ENCODE assay signal across 15 cellular contexts in the genomic region with DNA sequence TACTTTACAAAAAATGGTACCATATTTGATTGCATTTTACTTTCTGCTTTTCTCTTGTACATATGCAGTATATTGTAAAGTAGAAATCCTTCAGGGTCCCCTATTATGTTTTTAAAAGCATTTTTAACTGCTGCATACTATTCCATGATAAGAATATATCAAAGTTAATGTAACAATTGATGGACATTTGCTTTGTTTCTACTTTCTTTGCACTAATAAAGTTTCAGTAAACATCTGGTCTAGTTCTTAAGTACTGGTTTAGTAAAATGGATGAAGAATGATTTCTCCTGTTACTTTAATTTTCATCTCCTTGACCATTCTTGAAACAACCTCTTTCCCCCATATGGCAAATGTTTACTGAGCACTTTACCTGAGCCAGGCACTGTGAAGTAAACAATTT. TPM values are rescaled to one million over a fixed set of nuclear protein-coding genes. Genes with fewer than 3 reads are reported as not detected.
DNase-seq lines count a peak whose midpoint lies in the region; ATAC-seq and TF ChIP-seq lines count a peak whose summit lies in the region.
"Had no signal": no experiment of that assay in that cellular context is flagged by ENCODE, and none has a peak within 500 bp of the region (broad histone marks: within the 10 kb centered on the region; RNA-seq: fewer than 3 reads in every experiment).

No MANE protein-coding gene starts in this region.

- no peaks in the 10 kb centered on the region for H3K9me3 Mint-ChIP-seq in CD4-positive, alpha-beta memory T cell
- no peaks in the 10 kb centered on the region for H3K9me3 Mint-ChIP-seq in activated CD8-positive, alpha-beta T cell treated with anti-CD3 and anti-CD28 coated beads, Interleukin-2, amount 10 ng/mL, durations not matched to agents 7 days and 5 days (ENCODE audit: insufficient read depth)
- H3K9me3 Mint-ChIP-seq in naive thymus-derived CD4-positive, alpha-beta T cell: no peaks in the 10 kb centered on the region
- H3K9me3 Mint-ChIP-seq: dendritic cell treated with granulocyte-macrophage colony-stimulating factor and Interleukin-4, amounts not matched to agents 40 ng/mL and 50 ng/mL, for 4 days had no signal

- CTCF ChIA-PET in CD4-positive, alpha-beta memory T cell (lab: Charles Lee; ENCODE audit: partially characterized antibody): no interaction called here
- CTCF ChIA-PET in activated CD8-positive, alpha-beta T cell treated with anti-CD3 and anti-CD28 coated beads, Interleukin-2, amount 10 ng/mL, durations not matched to agents 7 days and 5 days (lab: Charles Lee): interaction anchor here (0.6 kb wide), 1 partner anchor 191 kb away, joined by 3 read pairs; no protein-coding TSS in a partner anchor
- CTCF ChIA-PET in naive thymus-derived CD4-positive, alpha-beta T cell (lab: Charles Lee): no interaction called here

- POLR2A ChIA-PET in CD4-positive, alpha-beta memory T cell (lab: Charles Lee; ENCODE audit: partially characterized antibody): interaction anchor here (1.0 kb wide), 1 partner anchor 16 kb away, joined by 3 read pairs; no protein-coding TSS in a partner anchor
- POLR2A ChIA-PET in activated CD8-positive, alpha-beta T cell treated with anti-CD3 and anti-CD28 coated beads, Interleukin-2, amount 10 ng/mL, durations not matched to agents 7 days and 5 days (lab: Charles Lee): no interaction called here
- POLR2A ChIA-PET in naive thymus-derived CD4-positive, alpha-beta T cell (lab: Charles Lee): no interaction called here

- no peaks in the 10 kb centered on the region for H3K27me3 ChIP-seq in CD4-positive, alpha-beta memory T cell (ENCODE audit: insufficient read depth, low read length)
- H3K27me3 ChIP-seq in DOHH2 (ENCODE audit: control insufficient read depth, low read length): no peaks in the 10 kb centered on the region
- no peaks in the 10 kb centered on the region for H3K27me3 ChIP-seq in naive thymus-derived CD4-positive, alpha-beta T cell (ENCODE audit: control insufficient read depth in 2 of 2, insufficient read depth in 2 of 2, low read length in 2 of 2)
- H3K27me3 ChIP-seq: esophagus muscularis mucosa had no signal

- TF ChIP-seq CTCF in DOHH2 (IDR thresholded peaks at IDR 0.05; ENCODE audit: low read depth, low read length, poor library complexity, severe bottlenecking): no peak

- intact Hi-C loops in CD4-positive, alpha-beta memory T cell (cut with micrococcal nuclease): no loop called here
- intact Hi-C loops in naive thymus-derived CD4-positive, alpha-beta T cell (cut with micrococcal nuclease): loop anchor here (2.0 to 5.0 kb wide), 3 partner anchors 103 to 1155 kb away; a partner anchor contains a TSS

- peaks cover 56% of the 10 kb centered on the region for H3K79me2 ChIP-seq in DOHH2 (ENCODE audit: control insufficient read depth, low read length)

- H3K36me3 Mint-ChIP-seq in CD4-positive, alpha-beta memory T cell: peaks cover 0 to 16% of the 10 kb centered on the region in 2 donors
- H3K36me3 Mint-ChIP-seq in activated CD8-positive, alpha-beta T cell treated with anti-CD3 and anti-CD28 coated beads, Interleukin-2, amount 10 ng/mL, durations not matched to agents 7 days and 5 days (ENCODE audit: low read depth): peaks cover 4% of the 10 kb centered on the region
- peaks cover 0 to 4% (median 1%) of the 10 kb centered on the region in 5 donors for H3K36me3 Mint-ChIP-seq in naive thymus-derived CD4-positive, alpha-beta T cell

- H3K27me3 Mint-ChIP-seq in CD4-positive, alpha-beta memory T cell: no peaks in the 10 kb centered on the region
- H3K27me3 Mint-ChIP-seq in activated CD8-positive, alpha-beta T cell treated with anti-CD3 and anti-CD28 coated beads, Interleukin-2, amount 10 ng/mL, durations not matched to agents 7 days and 5 days (ENCODE audit: low read depth): no peaks in the 10 kb centered on the region
- no peaks in the 10 kb centered on the region for H3K27me3 Mint-ChIP-seq in naive thymus-derived CD4-positive, alpha-beta T cell

- peak overlapping the region in 2 of 7 donors; percentile 23 to 42 for H3K27ac Mint-ChIP-seq in CD4-positive, alpha-beta memory T cell
- no peak overlapping the region for H3K27ac Mint-ChIP-seq in activated CD8-positive, alpha-beta T cell treated with anti-CD3 and anti-CD28 coated beads, Interleukin-2, amount 10 ng/mL, durations not matched to agents 7 days and 5 days
- H3K27ac Mint-ChIP-seq in naive thymus-derived CD4-positive, alpha-beta T cell: peak overlapping the region in 4 of 9 donors; percentile 23 to 94 (median 60)

- peak overlapping the region; percentile 96 for H3K4me2 ChIP-seq in DOHH2 (ENCODE audit: low read length)

- no peak for DNase-seq in CD4-positive, alpha-beta memory T cell
- no peak for DNase-seq in activated CD8-positive, alpha-beta T cell treated with anti-CD3 and anti-CD28 coated beads, Interleukin-2, amount 10 ng/mL, durations not matched to agents 7 days and 5 days
- DNase-seq in naive thymus-derived CD4-positive, alpha-beta T cell: no peak
- DNase-seq in DMS53 treated with DMSO at 0.1 percent for 48 hours (lab: John Stamatoyannopoulos, UW; ENCODE audit: unreplicated experiment): no peak
- DNase-seq: activated effector memory CD4-positive, alpha-beta T cell treated with Interleukin-2 at 50 U/mL for 16 hours; GF-D8; head of caudate nucleus; NCI-H1694 treated with DMSO at 0.1 percent for 48 hours; SW 1271 had no signal

- H3K4me3 ChIP-seq in CD4-positive, alpha-beta memory T cell (ENCODE audit: low read length in 2 of 2): no peak overlapping the region
- peak overlapping the region; percentile 97 for H3K4me3 ChIP-seq in DOHH2 (ENCODE audit: low read length)
- no peak overlapping the region for H3K4me3 ChIP-seq in naive thymus-derived CD4-positive, alpha-beta T cell (ENCODE audit: low read length)

- H3K27ac ChIP-seq in CD4-positive, alpha-beta memory T cell (ENCODE audit: low read depth, low read length): no peak overlapping the region
- H3K27ac ChIP-seq in DOHH2 (ENCODE audit: low read depth, low read length): no peak overlapping the region
- H3K27ac ChIP-seq in naive thymus-derived CD4-positive, alpha-beta T cell (ENCODE audit: low read depth, low read length): no peak overlapping the region

- H3K4me1 Mint-ChIP-seq in CD4-positive, alpha-beta memory T cell: peaks cover 21 to 52% (median 35%) of the 10 kb centered on the region in 4 donors
- peaks cover 32% of the 10 kb centered on the region for H3K4me1 Mint-ChIP-seq in activated CD8-positive, alpha-beta T cell treated with anti-CD3 and anti-CD28 coated beads, Interleukin-2, amount 10 ng/mL, durations not matched to agents 7 days and 5 days (ENCODE audit: low read depth)
- peaks cover 23 to 66% (median 43%) of the 10 kb centered on the region in 7 donors for H3K4me1 Mint-ChIP-seq in naive thymus-derived CD4-positive, alpha-beta T cell

- no peak for ATAC-seq in activated CD8-positive, alpha-beta T cell treated with anti-CD3 and anti-CD28 coated beads, Interleukin-2, amount 10 ng/mL, durations not matched to agents 7 days and 5 days
- no peak for ATAC-seq in naive thymus-derived CD4-positive, alpha-beta T cell
- no peak for ATAC-seq in GM21381 (IDR thresholded peaks at IDR 0.05; ENCODE audit: unreplicated experiment)
- no peak for ATAC-seq in HG03469 (IDR thresholded peaks at IDR 0.05; ENCODE audit: unreplicated experiment)
- ATAC-seq: activated CD4-positive, CD25-positive, alpha-beta regulatory T cell treated with anti-CD3 and anti-CD28 coated beads, Interleukin-2, amount 50 U/mL, for 24 hours had no signal

- no peaks in the 10 kb centered on the region for H3F3A ChIP-seq in DOHH2 (ENCODE audit: control insufficient read depth, insufficient read depth)

- H3K4me1 ChIP-seq in CD4-positive, alpha-beta memory T cell (ENCODE audit: insufficient read depth, low read length): peaks cover 44% of the 10 kb centered on the region
- peaks cover 28% of the 10 kb centered on the region for H3K4me1 ChIP-seq in DOHH2 (ENCODE audit: control insufficient read depth, low read length)
- H3K4me1 ChIP-seq in naive thymus-derived CD4-positive, alpha-beta T cell (ENCODE audit: control insufficient read depth in 2 of 2, insufficient read depth in 2 of 2, low read length in 2 of 2): peaks cover 4 to 12% of the 10 kb centered on the region in 2 donors

- no peaks in the 10 kb centered on the region for H3K36me3 ChIP-seq in CD4-positive, alpha-beta memory T cell (ENCODE audit: insufficient read depth, low read length)
- H3K36me3 ChIP-seq in DOHH2 (ENCODE audit: control insufficient read depth, low read length): peaks cover 13% of the 10 kb centered on the region
- H3K36me3 ChIP-seq in naive thymus-derived CD4-positive, alpha-beta T cell (ENCODE audit: control insufficient read depth in 2 of 3, insufficient read depth in 3 of 3, low read length in 3 of 3): peaks cover 0 to 4% (median 0%) of the 10 kb centered on the region in 3 experiments

- H3K9me2 ChIP-seq in DOHH2 (replicated peaks; ENCODE audit: control insufficient read depth, low read length): no peaks in the 10 kb centered on the region

- H3K9me3 ChIP-seq in CD4-positive, alpha-beta memory T cell (ENCODE audit: control insufficient read depth in 1 of 2, low read length in 2 of 2): no peaks in the 10 kb centered on the region
- H3K9me3 ChIP-seq in DOHH2 (ENCODE audit: control insufficient read depth, insufficient read depth, low read length): no peaks in the 10 kb centered on the region
- no peaks in the 10 kb centered on the region for H3K9me3 ChIP-seq in naive thymus-derived CD4-positive, alpha-beta T cell (ENCODE audit: control insufficient read depth in 2 of 3, low read length in 3 of 3)
- H3K9me3 ChIP-seq: esophagus muscularis mucosa had no signal

- H4K20me1 ChIP-seq in DOHH2 (ENCODE audit: control insufficient read depth, insufficient read depth, low read depth, low read length): peaks cover 4% of the 10 kb centered on the region; the same call in 1 of the 2 replicates

- H3K4me3 Mint-ChIP-seq in CD4-positive, alpha-beta memory T cell: peak overlapping the region in 7 of 8 donors; percentile 30 to 99 (median 42)
- peak overlapping the region; percentile 13 for H3K4me3 Mint-ChIP-seq in activated CD8-positive, alpha-beta T cell treated with anti-CD3 and anti-CD28 coated beads, Interleukin-2, amount 10 ng/mL, durations not matched to agents 7 days and 5 days
- peak overlapping the region in 9 of 10 donors; percentile 30 to 100 (median 89) for H3K4me3 Mint-ChIP-seq in naive thymus-derived CD4-positive, alpha-beta T cell

RNA-seq across cellular contexts. Expression of a gene that starts 1.7 kb away (rescaled TPM):
- total RNA-seq in CD4-positive, alpha-beta memory T cell: 10 to 100 TPM; 20.8 to 22.0 TPM
- polyA plus RNA-seq in CD4-positive, alpha-beta memory T cell: 10 to 100 TPM; 20.1 to 31.0 TPM
- total RNA-seq in activated CD8-positive, alpha-beta T cell treated with anti-CD3 and anti-CD28 coated beads, Interleukin-2, amount 10 ng/mL, durations not matched to agents 7 days and 5 days: 10 to 100 TPM; 24.9 to 25.2 TPM
- 10 to 100 TPM; 12.5 to 23.6 (median 21.3) TPM for total RNA-seq in naive thymus-derived CD4-positive, alpha-beta T cell
- polyA plus RNA-seq in naive thymus-derived CD4-positive, alpha-beta T cell: 10 to 100 TPM; 28.9 to 40.3 TPM

Comparison
In these comparisons a context has a peak if more than half of its experiments do, and no peak if none do; other contexts are left out.
1. H3K4me3 Mint-ChIP-seq: peak in every context shown above with its lines; median percentile 89 in naive thymus-derived CD4-positive, alpha-beta T cell; 42 in CD4-positive, alpha-beta memory T cell; 13 in activated CD8-positive, alpha-beta T cell treated with anti-CD3 and anti-CD28 coated beads, Interleukin-2, amount 10 ng/mL, durations not matched to agents 7 days and 5 days.